Comparison of ENCODE assay signal across 8 cellular contexts in the genomic region with DNA sequence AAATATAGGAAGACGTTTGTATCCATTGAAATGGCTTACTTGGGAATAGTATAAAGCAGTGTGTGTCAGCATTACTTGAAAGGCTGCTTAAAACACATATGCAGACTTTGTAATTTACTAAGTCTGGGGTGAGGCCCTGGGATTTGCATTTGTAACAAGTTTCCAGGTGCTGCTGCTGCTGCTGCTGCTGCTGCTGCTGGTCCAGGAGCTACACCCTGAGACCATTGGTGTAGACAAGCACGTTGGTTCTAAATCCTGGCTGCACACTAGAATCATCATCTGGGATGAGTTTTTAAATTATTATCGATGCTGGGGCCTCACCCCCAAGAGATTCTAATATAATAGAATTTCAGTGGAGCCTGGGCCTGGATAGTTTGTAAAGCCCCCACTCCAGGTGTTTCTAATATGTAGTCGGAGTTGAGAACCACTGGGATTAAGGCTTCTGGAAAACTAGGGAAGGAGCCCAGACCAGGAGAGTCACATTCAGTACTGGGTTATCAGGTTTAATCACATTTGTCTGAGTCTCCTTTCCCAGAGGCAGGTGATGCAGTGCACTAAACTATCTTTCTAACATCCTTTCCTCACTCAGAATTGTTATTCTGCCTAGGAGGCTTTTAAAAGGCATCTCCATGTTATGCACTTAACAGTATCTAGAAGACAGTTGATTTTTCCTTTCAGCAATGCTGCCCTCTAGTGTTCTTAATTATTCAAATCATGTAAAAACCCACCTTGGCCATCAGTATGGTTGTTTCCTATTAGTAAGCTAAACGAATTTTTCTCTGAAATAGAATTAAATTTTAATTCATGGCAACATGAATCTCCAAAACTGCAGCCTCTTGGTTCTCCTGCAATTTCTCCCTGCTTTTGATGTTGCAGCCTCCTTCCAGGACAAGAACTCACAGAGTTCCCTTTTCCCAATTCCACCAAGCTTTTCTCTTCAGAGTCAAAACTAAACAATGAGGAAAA. TPM values are rescaled to one million over a fixed set of nuclear protein-coding genes. Genes with fewer than 3 reads are reported as not detected.
DNase-seq lines count a peak whose midpoint lies in the region; ATAC-seq, FAIRE-seq and TF ChIP-seq lines count a peak whose summit lies in the region.
"Had no signal": no experiment of that assay in that cellular context is flagged by ENCODE, and none has a peak within 500 bp of the region (broad histone marks: within the 10 kb centered on the region; RNA-seq: fewer than 3 reads in every experiment).

No MANE protein-coding gene starts in this region.

- peak; percentile 77 for FAIRE-seq in endothelial cell of umbilical vein (lab: Jason Lieb, UNC)

- no peaks in the 10 kb centered on the region; the same call in 2 of the 3 replicates for H3K9me3 Mint-ChIP-seq in GM23338

- no TSS peak for BruUV-seq in endothelial cell of umbilical vein (replicated peaks; lab: Mats Ljungman, UMichigan)

- H3K9me2 ChIP-seq in GM23338 (ENCODE audit: insufficient read depth) (no peaks in the 10 kb centered on the region), Loucy (replicated peaks; ENCODE audit: low read depth, low read length) (no peaks in the 10 kb centered on the region)

- POLR2A ChIA-PET in endothelial cell of umbilical vein (lab: Charles Lee), result no interaction called here

- H4K20me1 ChIP-seq in GM23338 (replicated peaks; ENCODE audit: insufficient read depth), result no peaks in the 10 kb centered on the region
- H4K20me1 ChIP-seq in Loucy (ENCODE audit: insufficient read depth, low read length, poor library complexity, severe bottlenecking), result no peaks in the 10 kb centered on the region
- H4K20me1 ChIP-seq in endothelial cell of umbilical vein (replicated peaks; ENCODE audit: control insufficient read depth, extremely low read depth, insufficient read depth, low read length), result no peaks in the 10 kb centered on the region

- TF ChIP-seq CTCF in GM10266 (IDR thresholded peaks at IDR 0.05; ENCODE audit: control insufficient read depth, insufficient read depth, low read depth, missing control alignments), result peak; percentile 53
- TF ChIP-seq CTCF in GM23338 (conservative IDR thresholded peaks at IDR 0.05; ENCODE audit: low read depth in 2 of 2), result peak; percentile 61 to 79
- TF ChIP-seq CTCF in Loucy (conservative IDR thresholded peaks at IDR 0.05; ENCODE audit: low read length), result peak; percentile 67
- TF ChIP-seq CTCF in endothelial cell of umbilical vein (IDR thresholded peaks at IDR 0.05; ENCODE audit: extremely low read depth in 1 of 2, insufficient read depth in 1 of 2, low read depth in 1 of 2, low read length in 2 of 2), result peak; percentile 32 to 35

- H3K36me3 ChIP-seq in GM23338 (ENCODE audit: insufficient read depth) (no peaks in the 10 kb centered on the region), Loucy (ENCODE audit: insufficient read depth, low read length) (no peaks in the 10 kb centered on the region), endothelial cell of umbilical vein (ENCODE audit: control insufficient read depth in 2 of 2, extremely low read depth in 1 of 2, insufficient read depth in 2 of 2, low read length in 2 of 2) (no peaks in the 10 kb centered on the region)

- H3K79me2 ChIP-seq in GM23338 (replicated peaks; ENCODE audit: insufficient read depth) (no peaks in the 10 kb centered on the region), Loucy (ENCODE audit: insufficient read depth, low read length) (no peaks in the 10 kb centered on the region), endothelial cell of umbilical vein (ENCODE audit: control insufficient read depth, insufficient read depth, low read length) (no peaks in the 10 kb centered on the region)

- H2AFZ ChIP-seq in GM23338, result no peak overlapping the region
- peak overlapping the region; percentile 80 for H2AFZ ChIP-seq in Loucy (ENCODE audit: low read length)
- H2AFZ ChIP-seq in endothelial cell of umbilical vein (ENCODE audit: low read depth, low read length), result no peak overlapping the region

- no peak overlapping the region for H3K4me3 ChIP-seq in GM23338
- H3K4me3 ChIP-seq in Loucy (ENCODE audit: low read length, poor library complexity, severe bottlenecking), result no peak overlapping the region
- H3K4me3 ChIP-seq in endothelial cell of umbilical vein (replicated peaks in 1 of 3; ENCODE audit: insufficient read depth in 1 of 3, low read depth in 1 of 3, low read length in 3 of 3), result no peak overlapping the region

- DNase-seq in GM10266 (ENCODE audit: extremely low spot score) (peak; percentile 64), GM23338 (ENCODE audit: low spot score) (peak; percentile 85), RPMI8226 (peak; percentile 75), endothelial cell of umbilical vein (ENCODE audit: low read depth, low spot score) (peak; percentile 80), middle frontal gyrus (ENCODE audit: extremely low spot score, low spot score) (peak; percentile 46)
- DNase-seq in stimulated activated naive CD4-positive, alpha-beta T cell treated with Interleukin-2 at 50 U/mL for 16 hours (lab: John Stamatoyannopoulos, UW), result no peak

- peaks cover 3% of the 10 kb centered on the region for H3K27me3 Mint-ChIP-seq in GM23338 (ENCODE audit: insufficient read depth, low read depth, poor library complexity)

- no peaks in the 10 kb centered on the region for H3K27me3 ChIP-seq in GM23338 (ENCODE audit: insufficient read depth)
- no peaks in the 10 kb centered on the region for H3K27me3 ChIP-seq in Loucy (ENCODE audit: insufficient read depth, low read length, poor library complexity, severe bottlenecking)
- no peaks in the 10 kb centered on the region for H3K27me3 ChIP-seq in endothelial cell of umbilical vein (ENCODE audit: control insufficient read depth in 2 of 2, insufficient read depth in 2 of 2, low read length in 2 of 2)

- no peak overlapping the region for H3K4me2 ChIP-seq in GM23338
- H3K4me2 ChIP-seq in Loucy (ENCODE audit: low read depth, low read length, poor library complexity, severe bottlenecking), result no peak overlapping the region
- no peak overlapping the region for H3K4me2 ChIP-seq in endothelial cell of umbilical vein (ENCODE audit: insufficient read depth, low read length)

- no peak overlapping the region for H3K27ac ChIP-seq in GM23338 (ENCODE audit: low read depth)
- H3K27ac ChIP-seq in endothelial cell of umbilical vein (ENCODE audit: insufficient read depth, low read depth, low read length), result no peak overlapping the region

- no peaks in the 10 kb centered on the region for H3F3A ChIP-seq in GM23338 (replicated peaks; ENCODE audit: low read depth)
- H3F3A ChIP-seq in Loucy (ENCODE audit: low read depth), result no peaks in the 10 kb centered on the region

- peaks cover 23% of the 10 kb centered on the region for H3K4me1 ChIP-seq in GM23338 (ENCODE audit: insufficient read depth)
- H3K4me1 ChIP-seq in Loucy (ENCODE audit: insufficient read depth, low read length, poor library complexity, severe bottlenecking), result no peaks in the 10 kb centered on the region
- peaks cover 3% of the 10 kb centered on the region for H3K4me1 ChIP-seq in endothelial cell of umbilical vein (ENCODE audit: control insufficient read depth, extremely low read depth, insufficient read depth, low read length)

- H3K9ac ChIP-seq in Loucy (ENCODE audit: low read depth, low read length, poor library complexity, severe bottlenecking) (no peak overlapping the region), endothelial cell of umbilical vein (replicated peaks; ENCODE audit: extremely low read depth, insufficient read depth, low read length) (no peak overlapping the region)

- intact Hi-C loops in endothelial cell of umbilical vein (cut with micrococcal nuclease), result loop anchor here (1.0 to 5.0 kb wide), 7 partner anchors 35 to 467 kb away; no protein-coding TSS in a partner anchor

- no peak overlapping the region for H3K4me3 Mint-ChIP-seq in GM23338
- H3K4me3 Mint-ChIP-seq: activated naive CD8-positive, alpha-beta T cell had no signal

- H3K9me3 ChIP-seq in Loucy (ENCODE audit: insufficient read depth, low read depth, low read length), result no peaks in the 10 kb centered on the region
- H3K9me3 ChIP-seq in endothelial cell of umbilical vein (replicated peaks; ENCODE audit: control insufficient read depth, insufficient read depth, low read length), result no peaks in the 10 kb centered on the region

- TF ChIP-seq POLR2A in endothelial cell of umbilical vein (IDR thresholded peaks at IDR 0.05; ENCODE audit: low read depth, low read length), result no peak

- CTCF ChIA-PET in endothelial cell of umbilical vein (lab: Charles Lee), result interaction anchor here (0.6 to 12.3 kb wide), 80 partner anchors 8 to 692 kb away, joined by 3 to 267 read pairs (median 5); a partner anchor contains a TSS

- no peaks in the 10 kb centered on the region; the same call in 2 of the 3 replicates for H3K36me3 Mint-ChIP-seq in GM23338 (ENCODE audit: low read depth)

- peak; percentile 89 for ATAC-seq in GM23338

- H3K27ac Mint-ChIP-seq in GM23338, result no peak overlapping the region

- dilution Hi-C loops in endothelial cell of umbilical vein (cut with MboI; ENCODE audit: extremely low pct_ligation_motif_present, low sequenced_read_pairs), result loop anchor here (25.0 kb wide), 1 partner anchor 347 kb away; no protein-coding TSS in a partner anchor

- peaks cover 18% of the 10 kb centered on the region for H3K4me1 Mint-ChIP-seq in GM23338

- H3K9me1 ChIP-seq in endothelial cell of umbilical vein (replicated peaks; ENCODE audit: control insufficient read depth, extremely low read depth, insufficient read depth, low read length), result no peaks in the 10 kb centered on the region

TF ChIP-seq in endothelial cell of umbilical vein, 7 proteins besides CTCF, POLR2A, EP300 and RAD21:
- TF ChIP-seq MYC (IDR thresholded peaks at IDR 0.05; ENCODE audit: low read depth, low read length) (no peak), EZH2 (IDR thresholded peaks at IDR 0.05; ENCODE audit: borderline replicate concordance, low read depth, low read length, severe bottlenecking) (no peak), POLR2AphosphoS5 (IDR thresholded peaks at IDR 0.05; ENCODE audit: insufficient read depth, low read depth, low read length) (no peak)
- TF ChIP-seq, protein P1, sequence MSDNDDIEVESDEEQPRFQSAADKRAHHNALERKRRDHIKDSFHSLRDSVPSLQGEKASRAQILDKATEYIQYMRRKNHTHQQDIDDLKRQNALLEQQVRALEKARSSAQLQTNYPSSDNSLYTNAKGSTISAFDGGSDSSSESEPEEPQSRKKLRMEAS (IDR thresholded peaks at IDR 0.05; ENCODE audit: insufficient read depth, insufficient read length), result no peak

RNA-seq across cellular contexts. Expression of a gene that starts 45.4 kb away (rescaled TPM):
- total RNA-seq in GM23338 (2014; rRNA removed; shearing (Covaris generic)), result 143 and 156 TPM in 2 replicates
- polyA plus RNA-seq in GM23338 (2016; fragmentation: Nextera tagmentation; extraction: Ambion mirVana), result 161 and 173 TPM in 2 replicates
- 355 and 370 TPM in 2 replicates for total RNA-seq in endothelial cell of umbilical vein
- 155 and 160 TPM in 2 replicates for polyA plus RNA-seq in endothelial cell of umbilical vein
- 213 and 219 TPM in 2 replicates for polyA plus RNA-seq in endothelial cell of umbilical vein (2011; cell fraction: cytosol; rRNA removed)
- polyA plus RNA-seq in endothelial cell of umbilical vein (2011; cell fraction: nucleus; rRNA removed), result 79.0 and 84.4 TPM in 2 replicates
- 262 and 391 TPM in 2 replicates for polyA plus RNA-seq in endothelial cell of umbilical vein (2012)
- 558 and 653 TPM in 2 replicates for polyA minus RNA-seq in endothelial cell of umbilical vein
- 89.5 TPM for polyA minus RNA-seq in endothelial cell of umbilical vein (2011; cell fraction: cytosol; rRNA and poly(A)+ RNA removed)
- polyA minus RNA-seq in endothelial cell of umbilical vein (2011; cell fraction: nucleus; rRNA and poly(A)+ RNA removed), result 108 and 116 TPM in 2 replicates
